ENCODE assay signal across 17 cellular contexts in the genomic region with DNA sequence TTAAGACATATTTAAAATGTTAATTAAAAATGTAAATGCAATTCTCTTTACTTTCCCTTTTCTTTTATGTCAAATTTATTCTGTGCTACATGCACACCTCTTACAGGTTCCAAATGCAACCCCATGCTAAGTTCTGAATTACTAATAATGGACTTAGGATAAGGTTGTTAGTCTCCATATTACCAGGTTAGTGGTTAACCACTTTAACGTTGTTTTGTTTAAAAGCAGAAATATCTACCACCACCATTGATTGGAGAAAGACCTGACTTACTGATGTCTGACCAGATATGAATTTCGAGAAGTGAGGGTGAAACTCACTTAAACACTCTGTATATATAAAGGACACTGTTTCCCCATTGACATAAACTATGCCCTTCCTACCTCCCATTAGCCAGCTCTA.
DNase-seq lines count a peak whose midpoint lies in the region; ATAC-seq lines count a peak whose summit lies in the region.
"Had no signal": no experiment of that assay in that cellular context is flagged by ENCODE, and none has a peak within 500 bp of the region (broad histone marks: within the 10 kb centered on the region; RNA-seq: fewer than 3 reads in every experiment).

No MANE protein-coding gene starts in this region.

- peak; percentile 61 for ATAC-seq in GM18868 (IDR thresholded peaks at IDR 0.05; ENCODE audit: unreplicated experiment)
- ATAC-seq in HG02852 (IDR thresholded peaks at IDR 0.05; ENCODE audit: unreplicated experiment), result peak; percentile 44
- ATAC-seq: GM12878 had no signal

- peak; percentile 9 for DNase-seq in OCI-M1 (lab: John Stamatoyannopoulos, UW)
- no peak for DNase-seq in DMS 273 treated with DMSO at 0.1 percent for 48 hours (lab: John Stamatoyannopoulos, UW)
- no peak for DNase-seq in hypothalamus (lab: John Stamatoyannopoulos, UW)
- no peak for DNase-seq in NCI-H1092 treated with DMSO at 0.1 percent for 48 hours (lab: John Stamatoyannopoulos, UW)
- DNase-seq: 8988T; ACHN; BE2C; C1 segment of cervical spinal cord; CD4-positive, alpha-beta memory T cell; CD4-positive, CD25-positive, alpha-beta regulatory T cell; CD8-positive, alpha-beta memory T cell; COR-L47; DMS79 treated with DMSO at 0.1 percent for 48 hours; GF-D8 had no signal
